ENCODE assay signal across 10 cellular contexts in the genomic region with DNA sequence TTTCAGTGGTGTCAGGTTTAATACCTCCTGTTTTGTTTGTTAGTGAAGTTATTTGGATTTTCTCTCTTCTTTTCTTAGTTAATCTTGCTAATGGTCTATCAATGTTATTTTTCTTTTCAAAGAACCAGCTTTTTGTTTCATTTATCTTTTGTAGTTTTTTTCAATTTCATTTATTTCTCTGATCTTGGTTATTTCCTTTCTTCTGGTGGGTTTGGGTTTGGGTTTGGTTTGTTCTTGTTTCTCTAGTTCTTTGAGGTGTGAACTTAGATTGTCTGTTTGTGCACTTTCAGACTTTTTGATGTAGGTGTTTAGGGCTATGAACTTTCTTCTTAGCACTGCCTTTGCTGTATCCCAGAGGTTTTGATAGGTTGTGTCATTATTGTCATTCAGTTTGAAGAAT. TPM values are rescaled to one million over a fixed set of nuclear protein-coding genes. Genes with fewer than 3 reads are reported as not detected.
A peak's percentile ranks its signal among the peaks of the same experiment; 100 is the strongest.
DNase-seq lines count a peak whose midpoint lies in the region; ATAC-seq and FAIRE-seq lines count a peak whose summit lies in the region.
"Not testable (repeated sequence)": the region's sequence is repeated elsewhere in the genome, so short reads cannot be mapped to it uniquely, and the experiment has no call there.
"Had no signal": no experiment of that assay in that cellular context is flagged by ENCODE, and none has a peak within 500 bp of the region (broad histone marks: within the 10 kb centered on the region; RNA-seq: fewer than 3 reads in every experiment).

No MANE protein-coding gene starts in this region.

- CTCF ChIA-PET in activated CD8-positive, alpha-beta T cell treated with anti-CD3 and anti-CD28 coated beads, Interleukin-2, amount 10 ng/mL, durations not matched to agents 7 days and 5 days (lab: Charles Lee), result interaction anchor here (0.7 to 5.0 kb wide), 6 partner anchors 18 to 449 kb away, joined by 3 to 30 read pairs (median 6); no protein-coding TSS in a partner anchor

- H3K27ac ChIP-seq in CD4-positive, CD25-positive, alpha-beta regulatory T cell (ENCODE audit: insufficient read depth, low read length, poor library complexity, severe bottlenecking), result peak overlapping the region; percentile 55

- H3K4me3 ChIP-seq in CD4-positive, CD25-positive, alpha-beta regulatory T cell (ENCODE audit: low read depth, low read length), result peak overlapping the region; percentile 34

- peak; percentile 68 for FAIRE-seq in GM19239 (lab: Jason Lieb, UNC)

- ATAC-seq in CD4-positive, CD25-positive, alpha-beta regulatory T cell (ENCODE audit: low read depth in 2 of 2); activated CD8-positive, alpha-beta T cell treated with anti-CD3 and anti-CD28 coated beads, Interleukin-2, amount 10 ng/mL, durations not matched to agents 7 days and 5 days; central memory CD8-positive, alpha-beta T cell (replicated peaks; ENCODE audit: extremely low read depth, poor library complexity, severe bottlenecking); natural killer cell treated with Interleukin-12 subunit alpha and Interleukin-12 subunit beta and Interleukin-15 and Interleukin-18, amount 100 ng/mL, for 72 hours: not testable (repeated sequence)

- peak overlapping the region; percentile 11 to 78 (median 43) for H3K4me3 Mint-ChIP-seq in CD4-positive, CD25-positive, alpha-beta regulatory T cell
- H3K4me3 Mint-ChIP-seq in T-helper 2 cell treated with Interferon-gamma antibody and Interleukin-4, amounts not matched to agents 5 μg/mL and 100 μg/mL, for 36 hours; activated CD8-positive, alpha-beta T cell treated with anti-CD3 and anti-CD28 coated beads, Interleukin-2, amount 10 ng/mL, durations not matched to agents 7 days and 5 days; central memory CD8-positive, alpha-beta T cell: not testable (repeated sequence)
- H3K4me3 Mint-ChIP-seq in activated naive CD4-positive, alpha-beta T cell treated with anti-CD3 and anti-CD28 coated beads, Interleukin-2, amount 50 U/mL, for 24 hours, result peak overlapping the region; percentile 2
- peak overlapping the region in 4 of 5 donors; percentile 6 to 50 (median 14) for H3K4me3 Mint-ChIP-seq in immature natural killer cell
- peak overlapping the region; percentile 2 for H3K4me3 Mint-ChIP-seq in natural killer cell treated with Interleukin-12 subunit alpha and Interleukin-12 subunit beta and Interleukin-15 and Interleukin-18, amount 100 ng/mL, for 72 hours

- peak overlapping the region; percentile 1 to 85 (median 14) for H3K27ac Mint-ChIP-seq in CD4-positive, CD25-positive, alpha-beta regulatory T cell
- H3K27ac Mint-ChIP-seq in T-helper 2 cell treated with Interferon-gamma antibody and Interleukin-4, amounts not matched to agents 5 μg/mL and 100 μg/mL, for 36 hours, result peak overlapping the region; percentile 57
- H3K27ac Mint-ChIP-seq in activated CD8-positive, alpha-beta T cell treated with anti-CD3 and anti-CD28 coated beads, Interleukin-2, amount 10 ng/mL, durations not matched to agents 7 days and 5 days, result peak overlapping the region; percentile 60
- peak overlapping the region; percentile 5 for H3K27ac Mint-ChIP-seq in activated naive CD4-positive, alpha-beta T cell treated with anti-CD3 and anti-CD28 coated beads, Interleukin-2, amount 50 U/mL, for 24 hours
- peak overlapping the region; percentile 32 for H3K27ac Mint-ChIP-seq in central memory CD8-positive, alpha-beta T cell (ENCODE audit: low read depth)
- H3K27ac Mint-ChIP-seq in immature natural killer cell, result peak overlapping the region; percentile 25 to 89 (median 50)
- H3K27ac Mint-ChIP-seq in natural killer cell treated with Interleukin-12 subunit alpha and Interleukin-12 subunit beta and Interleukin-15 and Interleukin-18, amount 100 ng/mL, for 72 hours, result peak overlapping the region; percentile 17 to 18

- H3K4me1 ChIP-seq in CD4-positive, CD25-positive, alpha-beta regulatory T cell (ENCODE audit: control insufficient read depth, insufficient read depth, low read length, poor library complexity, severe bottlenecking), result peaks cover 24% of the 10 kb centered on the region

- peaks cover 25% of the 10 kb centered on the region for H3K36me3 ChIP-seq in CD4-positive, CD25-positive, alpha-beta regulatory T cell (ENCODE audit: control insufficient read depth, insufficient read depth, low read length)

- H3K27me3 ChIP-seq in CD4-positive, CD25-positive, alpha-beta regulatory T cell (ENCODE audit: control insufficient read depth, insufficient read depth, low read length), result not testable (repeated sequence)

- H3K9me3 Mint-ChIP-seq in CD4-positive, CD25-positive, alpha-beta regulatory T cell; activated naive CD4-positive, alpha-beta T cell treated with anti-CD3 and anti-CD28 coated beads, Interleukin-2, amount 50 U/mL, for 24 hours; central memory CD8-positive, alpha-beta T cell; immature natural killer cell: not testable (repeated sequence)
- H3K9me3 Mint-ChIP-seq in T-helper 2 cell treated with Interferon-gamma antibody and Interleukin-4, amounts not matched to agents 5 μg/mL and 100 μg/mL, for 36 hours, result peaks cover 20% of the 10 kb centered on the region
- H3K9me3 Mint-ChIP-seq in activated CD8-positive, alpha-beta T cell treated with anti-CD3 and anti-CD28 coated beads, Interleukin-2, amount 10 ng/mL, durations not matched to agents 7 days and 5 days (ENCODE audit: insufficient read depth), result peaks cover 23% of the 10 kb centered on the region
- H3K9me3 Mint-ChIP-seq in natural killer cell treated with Interleukin-12 subunit alpha and Interleukin-12 subunit beta and Interleukin-15 and Interleukin-18, amount 100 ng/mL, for 72 hours, result peaks cover 15% of the 10 kb centered on the region

- not testable (repeated sequence) for H3K9me3 ChIP-seq in CD4-positive, CD25-positive, alpha-beta regulatory T cell (ENCODE audit: control insufficient read depth in 2 of 2, low read length in 2 of 2)

- POLR2A ChIA-PET in activated CD8-positive, alpha-beta T cell treated with anti-CD3 and anti-CD28 coated beads, Interleukin-2, amount 10 ng/mL, durations not matched to agents 7 days and 5 days (lab: Charles Lee), result interaction anchor here (0.6 kb wide), 1 partner anchor 18 kb away, joined by 3 read pairs; no protein-coding TSS in a partner anchor

- DNase-seq in CD4-positive, CD25-positive, alpha-beta regulatory T cell, result peak in 2 of 3 donors; percentile 46 to 47
- not testable (repeated sequence) for DNase-seq in GM19239 (ENCODE audit: insufficient read length, low spot score); T-helper 2 cell treated with Interferon-gamma antibody and Interleukin-4, amounts not matched to agents 5 μg/mL and 100 μg/mL, for 36 hours (ENCODE audit: low spot score); activated CD8-positive, alpha-beta T cell treated with anti-CD3 and anti-CD28 coated beads, Interleukin-2, amount 10 ng/mL, durations not matched to agents 7 days and 5 days; central memory CD8-positive, alpha-beta T cell (ENCODE audit: low spot score in 2 of 2); immature natural killer cell; natural killer cell treated with Interleukin-12 subunit alpha and Interleukin-12 subunit beta and Interleukin-15 and Interleukin-18, amount 100 ng/mL, for 72 hours (ENCODE audit: low spot score)

- H3K4me1 Mint-ChIP-seq in CD4-positive, CD25-positive, alpha-beta regulatory T cell, result peaks cover 25 to 57% (median 43%) of the 10 kb centered on the region in 4 donors
- H3K4me1 Mint-ChIP-seq in T-helper 2 cell treated with Interferon-gamma antibody and Interleukin-4, amounts not matched to agents 5 μg/mL and 100 μg/mL, for 36 hours (ENCODE audit: low read depth), result peaks cover 13% of the 10 kb centered on the region
- H3K4me1 Mint-ChIP-seq in activated CD8-positive, alpha-beta T cell treated with anti-CD3 and anti-CD28 coated beads, Interleukin-2, amount 10 ng/mL, durations not matched to agents 7 days and 5 days (ENCODE audit: low read depth), result peaks cover 36% of the 10 kb centered on the region
- peaks cover 52% of the 10 kb centered on the region for H3K4me1 Mint-ChIP-seq in activated naive CD4-positive, alpha-beta T cell treated with anti-CD3 and anti-CD28 coated beads, Interleukin-2, amount 50 U/mL, for 24 hours
- peaks cover 37% of the 10 kb centered on the region for H3K4me1 Mint-ChIP-seq in central memory CD8-positive, alpha-beta T cell
- peaks cover 21 to 29% of the 10 kb centered on the region in 2 donors for H3K4me1 Mint-ChIP-seq in immature natural killer cell
- peaks cover 34 to 38% of the 10 kb centered on the region in 2 donors for H3K4me1 Mint-ChIP-seq in natural killer cell treated with Interleukin-12 subunit alpha and Interleukin-12 subunit beta and Interleukin-15 and Interleukin-18, amount 100 ng/mL, for 72 hours (ENCODE audit: low read depth in 2 of 2)

- peaks cover 19% of the 10 kb centered on the region for H3K36me3 Mint-ChIP-seq in CD4-positive, CD25-positive, alpha-beta regulatory T cell
- peaks cover 44% of the 10 kb centered on the region for H3K36me3 Mint-ChIP-seq in T-helper 2 cell treated with Interferon-gamma antibody and Interleukin-4, amounts not matched to agents 5 μg/mL and 100 μg/mL, for 36 hours (ENCODE audit: low read depth)
- peaks cover 51% of the 10 kb centered on the region for H3K36me3 Mint-ChIP-seq in activated CD8-positive, alpha-beta T cell treated with anti-CD3 and anti-CD28 coated beads, Interleukin-2, amount 10 ng/mL, durations not matched to agents 7 days and 5 days (ENCODE audit: low read depth)
- peaks cover 18% of the 10 kb centered on the region for H3K36me3 Mint-ChIP-seq in activated naive CD4-positive, alpha-beta T cell treated with anti-CD3 and anti-CD28 coated beads, Interleukin-2, amount 50 U/mL, for 24 hours
- peaks cover 15% of the 10 kb centered on the region for H3K36me3 Mint-ChIP-seq in central memory CD8-positive, alpha-beta T cell (ENCODE audit: insufficient read depth)
- H3K36me3 Mint-ChIP-seq in immature natural killer cell, result peaks cover 16 to 38% (median 35%) of the 10 kb centered on the region in 3 donors
- H3K36me3 Mint-ChIP-seq in natural killer cell treated with Interleukin-12 subunit alpha and Interleukin-12 subunit beta and Interleukin-15 and Interleukin-18, amount 100 ng/mL, for 72 hours, result peaks cover 29% of the 10 kb centered on the region

- not testable (repeated sequence) for H3K27me3 Mint-ChIP-seq in CD4-positive, CD25-positive, alpha-beta regulatory T cell; T-helper 2 cell treated with Interferon-gamma antibody and Interleukin-4, amounts not matched to agents 5 μg/mL and 100 μg/mL, for 36 hours (ENCODE audit: low read depth); activated CD8-positive, alpha-beta T cell treated with anti-CD3 and anti-CD28 coated beads, Interleukin-2, amount 10 ng/mL, durations not matched to agents 7 days and 5 days (ENCODE audit: low read depth); activated naive CD4-positive, alpha-beta T cell treated with anti-CD3 and anti-CD28 coated beads, Interleukin-2, amount 50 U/mL, for 24 hours; central memory CD8-positive, alpha-beta T cell; immature natural killer cell (ENCODE audit: low read depth in 3 of 3); natural killer cell treated with Interleukin-12 subunit alpha and Interleukin-12 subunit beta and Interleukin-15 and Interleukin-18, amount 100 ng/mL, for 72 hours

RNA-seq across cellular contexts. Expression of gene KYAT3, which starts 9.7 kb away (rescaled TPM):
- 16.5 TPM for total RNA-seq in CD4-positive, CD25-positive, alpha-beta regulatory T cell
- 10 to 100 TPM; 20.4 to 32.0 (median 24.4) TPM for polyA plus RNA-seq in CD4-positive, CD25-positive, alpha-beta regulatory T cell
- total RNA-seq in activated CD8-positive, alpha-beta T cell treated with anti-CD3 and anti-CD28 coated beads, Interleukin-2, amount 10 ng/mL, durations not matched to agents 7 days and 5 days, result 10 to 100 TPM; 30.4 to 31.2 TPM
- 10 to 100 TPM; 13.6 to 19.2 (median 15.6) TPM for polyA plus RNA-seq in immature natural killer cell
- 10 to 100 TPM; 28.0 to 32.6 TPM for total RNA-seq in natural killer cell treated with Interleukin-12 subunit alpha and Interleukin-12 subunit beta and Interleukin-15 and Interleukin-18, amount 100 ng/mL, for 72 hours

RNA-seq across cellular contexts. Expression of gene RBMXL1, which starts 9.7 kb away (rescaled TPM):
- total RNA-seq in CD4-positive, CD25-positive, alpha-beta regulatory T cell, result 30.3 TPM
- 10 to 100 TPM; 10.6 to 14.0 (median 11.1) TPM for polyA plus RNA-seq in CD4-positive, CD25-positive, alpha-beta regulatory T cell
- 10 to 100 TPM; 17.4 to 20.3 TPM for total RNA-seq in activated CD8-positive, alpha-beta T cell treated with anti-CD3 and anti-CD28 coated beads, Interleukin-2, amount 10 ng/mL, durations not matched to agents 7 days and 5 days
- 1 to 10 TPM in 2 of 3 donors, under 1 TPM in 1; 0.93 to 9.2 (median 5.4) TPM for polyA plus RNA-seq in immature natural killer cell
- 10 to 100 TPM; 30.1 to 30.9 TPM for total RNA-seq in natural killer cell treated with Interleukin-12 subunit alpha and Interleukin-12 subunit beta and Interleukin-15 and Interleukin-18, amount 100 ng/mL, for 72 hours

RNA-seq across cellular contexts. Expression of gene GBP3, which starts 20.5 kb away (rescaled TPM):
- 36.6 TPM for total RNA-seq in CD4-positive, CD25-positive, alpha-beta regulatory T cell
- polyA plus RNA-seq in CD4-positive, CD25-positive, alpha-beta regulatory T cell, result 10 to 100 TPM; 11.7 to 21.8 (median 18.1) TPM
- 10 to 100 TPM; 16.7 to 18.9 TPM for total RNA-seq in activated CD8-positive, alpha-beta T cell treated with anti-CD3 and anti-CD28 coated beads, Interleukin-2, amount 10 ng/mL, durations not matched to agents 7 days and 5 days
- 10 to 100 TPM in 1 of 3 donors, 1 to 10 TPM in 2; 7.7 to 18.2 (median 8.3) TPM for polyA plus RNA-seq in immature natural killer cell
- 10 to 100 TPM; 36.6 to 88.6 TPM for total RNA-seq in natural killer cell treated with Interleukin-12 subunit alpha and Interleukin-12 subunit beta and Interleukin-15 and Interleukin-18, amount 100 ng/mL, for 72 hours
- total RNA-seq: GM23338, H7 had no signal

Comparison
In these comparisons a context has a peak if more than half of its experiments do, and no peak if none do; other contexts are left out.
1. H3K27ac Mint-ChIP-seq: peak in every context shown above with its lines; median percentile 60 in activated CD8-positive, alpha-beta T cell treated with anti-CD3 and anti-CD28 coated beads, Interleukin-2, amount 10 ng/mL, durations not matched to agents 7 days and 5 days; 57 in T-helper 2 cell treated with Interferon-gamma antibody and Interleukin-4, amounts not matched to agents 5 μg/mL and 100 μg/mL, for 36 hours; 50 in immature natural killer cell; 32 in central memory CD8-positive, alpha-beta T cell; 18 in natural killer cell treated with Interleukin-12 subunit alpha and Interleukin-12 subunit beta and Interleukin-15 and Interleukin-18, amount 100 ng/mL, for 72 hours; 14 in CD4-positive, CD25-positive, alpha-beta regulatory T cell; 5 in activated naive CD4-positive, alpha-beta T cell treated with anti-CD3 and anti-CD28 coated beads, Interleukin-2, amount 50 U/mL, for 24 hours.